In the genomic region with DNA sequence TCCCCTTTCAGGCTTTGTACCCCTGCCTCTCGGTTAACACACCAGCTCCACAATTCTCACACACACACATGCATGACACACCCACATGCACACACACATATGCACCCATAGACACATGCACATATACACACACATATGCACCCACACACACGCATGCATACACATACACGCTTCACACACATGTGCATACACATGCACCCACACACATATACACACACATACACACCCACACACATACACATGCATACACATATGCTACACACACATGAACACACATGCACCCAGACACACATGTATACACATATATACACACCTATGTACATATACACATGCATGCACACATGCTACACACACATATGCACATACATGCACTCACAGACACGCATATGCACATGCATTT, we compare ENCODE assay signal across 32 cellular contexts.
"Had no signal": no experiment of that assay in that cellular context is flagged by ENCODE, and none has a peak within 500 bp of the region (broad histone marks: within the 10 kb centered on the region; RNA-seq: fewer than 3 reads in every experiment).

No MANE protein-coding gene starts in this region.

- H3K27me3 ChIP-seq: adrenal gland, body of pancreas, cardiac muscle cell, dorsolateral prefrontal cortex, gastroesophageal sphincter, pancreas, tibial artery had no signal

- ATAC-seq: body of pancreas; gastroesophageal sphincter; naive thymus-derived CD4-positive, alpha-beta T cell; pancreas; sciatic nerve had no signal

- H3K4me1 ChIP-seq: adrenal gland, body of pancreas, pancreas, prostate gland had no signal

- H3K4me3 ChIP-seq: adrenal gland, body of pancreas, cardiac muscle cell, coronary artery, dorsolateral prefrontal cortex, gastroesophageal sphincter, pancreas, prostate gland, skin epidermis, stomach, tibial artery had no signal

- FAIRE-seq: pancreas had no signal

- H3K27ac ChIP-seq: adrenal gland, body of pancreas, cardiac muscle cell, coronary artery, dorsolateral prefrontal cortex, gastroesophageal sphincter, pancreas, prostate gland, stomach, tibial artery had no signal

- H3K9me3 ChIP-seq: adrenal gland, body of pancreas, gastroesophageal sphincter, pancreas, prostate gland, stomach, tibial artery had no signal

- DNase-seq: activated CD4-positive, alpha-beta T cell treated with anti-CD3 and anti-CD28 coated beads, Interleukin-2, amount 10 ng/mL, durations not matched to agents 24 days and 14 days; activated CD4-positive, CD25-positive, alpha-beta regulatory T cell treated with anti-CD3 and anti-CD28 coated beads, Interleukin-2, amount 50 U/mL, for 72 hours; activated CD8-positive, alpha-beta memory T cell treated with anti-CD3 and anti-CD28 coated beads, Interleukin-2, amount 50 U/mL, for 4 hours; activated effector memory CD4-positive, alpha-beta T cell treated with anti-CD3 and anti-CD28 coated beads, Interleukin-2, amount 50 U/mL, for 16 hours; activated naive CD4-positive, alpha-beta T cell treated with anti-CD3 and anti-CD28 coated beads for 36 hours; activated naive CD8-positive, alpha-beta T cell treated with anti-CD3 and anti-CD28 coated beads for 36 hours; activated T-cell treated with anti-CD3 and anti-CD28 coated beads, Interleukin-2, amount 50 U/mL, for 1 hour; adrenal gland; aorta; body of pancreas; dorsolateral prefrontal cortex; effector memory CD4-positive, alpha-beta T cell; head of caudate nucleus; hypothalamus; immature natural killer cell; midbrain; naive thymus-derived CD4-positive, alpha-beta T cell; nucleus accumbens; pancreas; retina; stimulated activated CD4-positive, alpha-beta T cell treated with anti-CD3 and anti-CD28 coated beads, Interleukin-12 subunit alpha, Interleukin-12 subunit beta, amount 100 ng/mL, for 4 hours; stimulated activated CD4-positive, alpha-beta T cell treated with anti-CD3 and anti-CD28 coated beads, Interleukin-4, amount 100 ng/mL, for 4 hours; stimulated activated naive B cell treated with anti-CD40 and anti-IgM and Interleukin-4, amounts not matched to agents 10 μg/mL and 1 μg/mL and 100 μg/mL, for 72 hours; stomach; T-helper 2 cell; tibial artery had no signal

- H3K36me3 ChIP-seq: adrenal gland, cardiac muscle cell, gastroesophageal sphincter, pancreas, prostate gland, stomach, tibial artery had no signal
